12 cellular contexts compared by ENCODE assay signal in the genomic region with DNA sequence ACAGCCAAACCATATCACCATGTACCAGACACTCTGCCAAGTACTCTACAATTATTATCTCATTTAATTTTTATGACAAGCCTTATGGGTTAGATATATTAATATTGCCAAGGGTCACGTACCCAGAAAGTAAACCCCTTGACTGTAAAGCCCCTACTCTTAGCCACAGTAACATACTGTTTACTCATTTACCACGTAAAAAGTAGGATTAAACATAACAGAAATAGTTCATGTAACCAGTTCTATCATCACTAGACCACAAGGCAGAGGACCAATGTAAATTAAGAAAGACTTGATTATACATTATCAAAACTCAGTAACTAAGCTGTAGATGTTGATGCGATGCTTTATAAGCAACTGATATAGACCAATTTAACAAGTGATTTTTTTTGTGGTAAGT.
"Had no signal": no experiment of that assay in that cellular context is flagged by ENCODE, and none has a peak within 500 bp of the region (broad histone marks: within the 10 kb centered on the region; RNA-seq: fewer than 3 reads in every experiment).

No MANE protein-coding gene starts in this region.

- H3K4me3 ChIP-seq: ascending aorta, dorsolateral prefrontal cortex, heart left ventricle, right atrium auricular region, skin epidermis had no signal

- ATAC-seq: activated naive CD8-positive, alpha-beta T cell treated with anti-CD3 and anti-CD28 coated beads, Interleukin-2, amount 50 U/mL, for 24 hours; heart left ventricle; natural killer cell treated with Interleukin-12 subunit alpha and Interleukin-12 subunit beta and Interleukin-15 and Interleukin-18, amount 100 ng/mL, for 72 hours had no signal

- DNase-seq: activated CD4-positive, alpha-beta T cell treated with anti-CD3 and anti-CD28 coated beads for 4 hours; activated naive CD4-positive, alpha-beta T cell treated with Interleukin-2 at 50 U/mL for 16 hours; activated naive CD8-positive, alpha-beta T cell treated with anti-CD3 and anti-CD28 coated beads, Interleukin-2, amount 50 U/mL, for 24 hours; dorsolateral prefrontal cortex; heart left ventricle; mammary epithelial cell; nucleus accumbens; WERI-Rb-1 had no signal

- H3K27me3 ChIP-seq: ascending aorta, dorsolateral prefrontal cortex, heart left ventricle, right atrium auricular region had no signal

- H3K9me3 ChIP-seq: ascending aorta had no signal

- H3K27ac ChIP-seq: ascending aorta, dorsolateral prefrontal cortex, heart left ventricle, right atrium auricular region, skin epidermis, WERI-Rb-1 had no signal

- H3K36me3 ChIP-seq: ascending aorta, heart left ventricle, right atrium auricular region, WERI-Rb-1 had no signal

- H3K4me1 ChIP-seq: ascending aorta, heart left ventricle, right atrium auricular region had no signal
